Comparison of ENCODE assay signal across 10 cellular contexts in genomic region chr3:67389176-67389575, GRCh38.
DNase-seq lines count a peak whose midpoint lies in the region; ATAC-seq lines count a peak whose summit lies in the region.
"Had no signal": no experiment of that assay in that cellular context is flagged by ENCODE, and none has a peak within 500 bp of the region (broad histone marks: within the 10 kb centered on the region; RNA-seq: fewer than 3 reads in every experiment).

No MANE protein-coding gene starts in this region.

- peak; percentile 94 for ATAC-seq in GM18867 (IDR thresholded peaks at IDR 0.05; ENCODE audit: unreplicated experiment)
- peak; percentile 89 for ATAC-seq in GM21576 (IDR thresholded peaks at IDR 0.05; ENCODE audit: unreplicated experiment)
- peak; percentile 77 for ATAC-seq in HG03354 (IDR thresholded peaks at IDR 0.05; ENCODE audit: poor library complexity, severe bottlenecking, unreplicated experiment)
- ATAC-seq in activated naive CD8-positive, alpha-beta T cell treated with anti-CD3 and anti-CD28 coated beads, Interleukin-2, amount 50 U/mL, for 24 hours, result peak; percentile 37
- ATAC-seq: activated CD4-positive, alpha-beta T cell treated with anti-CD3 and anti-CD28 coated beads for 36 hours had no signal

- peaks cover 42% of the 10 kb centered on the region for H3K4me1 Mint-ChIP-seq in activated naive CD8-positive, alpha-beta T cell treated with anti-CD3 and anti-CD28 coated beads, Interleukin-2, amount 50 U/mL, for 24 hours

- peaks cover 22% of the 10 kb centered on the region for H3K9me3 Mint-ChIP-seq in activated naive CD8-positive, alpha-beta T cell treated with anti-CD3 and anti-CD28 coated beads, Interleukin-2, amount 50 U/mL, for 24 hours

- H3K36me3 Mint-ChIP-seq in activated naive CD8-positive, alpha-beta T cell treated with anti-CD3 and anti-CD28 coated beads, Interleukin-2, amount 50 U/mL, for 24 hours (ENCODE audit: low read depth), result peaks cover 62% of the 10 kb centered on the region

- H3K4me3 Mint-ChIP-seq in activated naive CD8-positive, alpha-beta T cell treated with anti-CD3 and anti-CD28 coated beads, Interleukin-2, amount 50 U/mL, for 24 hours, result peak overlapping the region; percentile 10
- H3K4me3 Mint-ChIP-seq: activated CD4-positive, alpha-beta T cell treated with anti-CD3 and anti-CD28 coated beads for 36 hours had no signal

- peak overlapping the region; percentile 74 for H3K27ac Mint-ChIP-seq in activated naive CD8-positive, alpha-beta T cell treated with anti-CD3 and anti-CD28 coated beads, Interleukin-2, amount 50 U/mL, for 24 hours

- no peak for DNase-seq in activated naive CD8-positive, alpha-beta T cell treated with anti-CD3 and anti-CD28 coated beads, Interleukin-2, amount 50 U/mL, for 24 hours
- no peak for DNase-seq in central memory CD4-positive, alpha-beta T cell
- no peak for DNase-seq in stimulated activated naive CD4-positive, alpha-beta T cell treated with Interleukin-2 at 50 U/mL for 16 hours (lab: John Stamatoyannopoulos, UW)
- DNase-seq in mesenteric fat pad (ENCODE audit: low spot score), result no peak
- no peak for DNase-seq in NCI-H2107 treated with DMSO at 0.1 percent for 48 hours (lab: John Stamatoyannopoulos, UW; ENCODE audit: unreplicated experiment)
- DNase-seq: activated CD4-positive, alpha-beta T cell treated with anti-CD3 and anti-CD28 coated beads for 36 hours; caudate nucleus had no signal

- H3K27me3 Mint-ChIP-seq in activated naive CD8-positive, alpha-beta T cell treated with anti-CD3 and anti-CD28 coated beads, Interleukin-2, amount 50 U/mL, for 24 hours, result no peaks in the 10 kb centered on the region
- H3K27me3 Mint-ChIP-seq: activated CD4-positive, alpha-beta T cell treated with anti-CD3 and anti-CD28 coated beads for 36 hours had no signal

Comparison
In these comparisons a context has a peak if more than half of its experiments do, and no peak if none do; other contexts are left out.
1. ATAC-seq: peak in every context shown above with its lines; median percentile 94 in GM18867; 89 in GM21576; 77 in HG03354; 37 in activated naive CD8-positive, alpha-beta T cell treated with anti-CD3 and anti-CD28 coated beads, Interleukin-2, amount 50 U/mL, for 24 hours.